In genomic region chr10:72906446-72906845, GRCh38 we compare ENCODE assay signal across 2 cellular contexts.
TF ChIP-seq lines count a peak whose summit lies in the region.

No MANE protein-coding gene starts in this region.

TF ChIP-seq in IMR-90, 13 proteins besides CTCF, POLR2A, EP300 and RAD21:
- TF ChIP-seq MAFK (IDR thresholded peaks at IDR 0.05; ENCODE audit: low read depth, low read length) (no peak), MXI1 (IDR thresholded peaks at IDR 0.05; ENCODE audit: borderline replicate concordance, low read depth, low read length) (no peak), MAZ (IDR thresholded peaks at IDR 0.05; ENCODE audit: borderline replicate concordance, low read depth, low read length) (no peak), USF2 (IDR thresholded peaks at IDR 0.05; ENCODE audit: low read depth, low read length) (no peak), SMC3 (IDR thresholded peaks at IDR 0.05; ENCODE audit: low read depth, low read length) (no peak), NFE2L2 (IDR thresholded peaks at IDR 0.05; ENCODE audit: low read depth, low read length) (no peak), RCOR1 (IDR thresholded peaks at IDR 0.05; ENCODE audit: insufficient replicate concordance, low read length) (no peak), CHD1 (IDR thresholded peaks at IDR 0.05; ENCODE audit: low read depth, low read length) (no peak), ELK1 (IDR thresholded peaks at IDR 0.05; ENCODE audit: borderline replicate concordance, low read depth, low read length) (no peak), BHLHE40 (IDR thresholded peaks at IDR 0.05; ENCODE audit: low read depth, low read length) (no peak), FOS (IDR thresholded peaks at IDR 0.05; ENCODE audit: low read depth, low read length) (no peak), CEBPB (IDR thresholded peaks at IDR 0.05; ENCODE audit: low read depth, low read length) (no peak), RFX5 (IDR thresholded peaks at IDR 0.05; ENCODE audit: low read depth, low read length) (no peak)

TF ChIP-seq in K562, 482 proteins besides CTCF, POLR2A, EP300 and RAD21:
- TF ChIP-seq HMGXB4 (CRISPR knock-in tag; IDR thresholded peaks at IDR 0.05) (no peak), MTA1 (IDR thresholded peaks at IDR 0.05; ENCODE audit: borderline replicate concordance) (0 out of 2 replicates have a peak, but pooled peaks have one; percentile 31)
